ENCODE assay signal across 8 cellular contexts in the genomic region with DNA sequence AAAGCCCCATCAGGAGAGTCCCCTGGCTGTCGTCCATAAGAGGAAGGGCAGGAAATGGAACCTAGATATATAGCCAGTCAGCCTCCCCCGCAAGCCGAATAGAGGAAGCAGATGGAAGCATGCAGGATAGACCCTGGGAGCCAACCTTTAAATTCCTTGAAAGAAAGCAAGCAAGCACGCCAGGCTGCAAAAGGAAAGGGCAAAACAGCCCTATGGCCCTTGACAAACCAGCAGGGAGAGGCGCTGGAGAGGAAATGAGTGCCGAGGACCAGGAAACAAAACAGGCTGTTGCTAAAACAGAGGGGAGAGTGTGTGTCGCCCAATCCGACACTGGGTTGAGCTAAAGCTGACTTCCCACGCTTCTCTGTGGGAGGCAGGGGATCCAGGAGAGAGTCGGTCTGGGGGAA.
A peak's percentile ranks its signal among the peaks of the same experiment; 100 is the strongest.
DNase-seq lines count a peak whose midpoint lies in the region; ATAC-seq and TF ChIP-seq lines count a peak whose summit lies in the region.

No MANE protein-coding gene starts in this region.

- peak; percentile 53 for ATAC-seq in Right ventricle myocardium inferior
- peak; percentile 52 for ATAC-seq in aorta (ENCODE audit: low FRiP score)

- H3K9me3 ChIP-seq in aorta (ENCODE audit: control insufficient read depth, low read length) = no peaks in the 10 kb centered on the region

- H3K27me3 ChIP-seq in aorta (ENCODE audit: control insufficient read depth in 1 of 2, insufficient read depth in 2 of 2, low read length in 1 of 2) = no peaks in the 10 kb centered on the region

- peaks cover 0 to 2% of the 10 kb centered on the region in 2 donors for H3K4me1 ChIP-seq in aorta (ENCODE audit: control insufficient read depth in 1 of 2, insufficient read depth in 2 of 2, low read length in 2 of 2)

- peak overlapping the region; percentile 55 for H3K27ac ChIP-seq in cingulate gyrus (ENCODE audit: low read depth, low read length)
- peak overlapping the region in 1 of 2 donors; percentile 52 for H3K27ac ChIP-seq in aorta (ENCODE audit: low read depth in 1 of 2, low read length in 2 of 2)

- peak overlapping the region; percentile 26 for H3K4me3 Mint-ChIP-seq in mesothelial cell of epicardium

- no peak for TF ChIP-seq CTCF in mesothelial cell of epicardium (IDR thresholded peaks at IDR 0.05; ENCODE audit: unreplicated experiment)
- TF ChIP-seq CTCF in lower leg skin (IDR thresholded peaks at IDR 0.05) = no peak

- H3K9me3 Mint-ChIP-seq in mesothelial cell of epicardium = no peaks in the 10 kb centered on the region

- peak overlapping the region; percentile 69 for H3K27ac Mint-ChIP-seq in mesothelial cell of epicardium

- H3K36me3 ChIP-seq in aorta (ENCODE audit: control insufficient read depth in 1 of 2, insufficient read depth in 2 of 2, low read length in 1 of 2) = peaks cover 2 to 4% of the 10 kb centered on the region in 2 donors

- peaks cover 22% of the 10 kb centered on the region for H3K4me1 Mint-ChIP-seq in mesothelial cell of epicardium

- DNase-seq in Right ventricle myocardium inferior (ENCODE audit: missing footprints) = peak; percentile 34
- no peak for DNase-seq in cardiac septum (ENCODE audit: low spot score)
- DNase-seq in mesothelial cell of epicardium (ENCODE audit: low spot score in 2 of 2, unreplicated experiment in 2 of 2) = no peak
- DNase-seq in aorta = peak in 1 of 2 donors; percentile 46
- DNase-seq in central memory CD4-positive, alpha-beta T cell = no peak
- DNase-seq in lower leg skin (ENCODE audit: low spot score in 2 of 2) = no peak
- DNase-seq in COR-L47 (lab: John Stamatoyannopoulos, UW) = no peak

- 5 to 7% methylated on average over 10 of the region's 10 CpGs for WGBS in aorta, 2 donors
- 26 to 39% methylated on average over 10 of the region's 10 CpGs for WGBS in lower leg skin, 2 donors

- peaks cover 2% of the 10 kb centered on the region for H3K36me3 Mint-ChIP-seq in mesothelial cell of epicardium

- peak overlapping the region in 1 of 2 donors; percentile 67 for H3K4me3 ChIP-seq in aorta (ENCODE audit: low read length in 2 of 2)
- no peak overlapping the region for H3K4me3 ChIP-seq in lower leg skin (ENCODE audit: low read depth, poor library complexity, severe bottlenecking)

- H3K27me3 Mint-ChIP-seq in mesothelial cell of epicardium (ENCODE audit: low read depth) = no peaks in the 10 kb centered on the region

- intact Hi-C loops in Right ventricle myocardium inferior (cut with DNase I) = no loop called here
- intact Hi-C loops in cardiac septum (cut with DNase I) = no loop called here
- intact Hi-C loops in aorta (cut with DNase I) = loop anchor here in 1 of 2 donors (10.0 kb wide), 1 partner anchor 109 kb away; no protein-coding TSS in a partner anchor
- intact Hi-C loops in lower leg skin (cut with DNase I; ENCODE audit: low total_unique reads) = no loop called here

- no peak for TF ChIP-seq POLR2A in lower leg skin (IDR thresholded peaks at IDR 0.05)
